Comparison of ENCODE assay signal across 17 cellular contexts in the genomic region with DNA sequence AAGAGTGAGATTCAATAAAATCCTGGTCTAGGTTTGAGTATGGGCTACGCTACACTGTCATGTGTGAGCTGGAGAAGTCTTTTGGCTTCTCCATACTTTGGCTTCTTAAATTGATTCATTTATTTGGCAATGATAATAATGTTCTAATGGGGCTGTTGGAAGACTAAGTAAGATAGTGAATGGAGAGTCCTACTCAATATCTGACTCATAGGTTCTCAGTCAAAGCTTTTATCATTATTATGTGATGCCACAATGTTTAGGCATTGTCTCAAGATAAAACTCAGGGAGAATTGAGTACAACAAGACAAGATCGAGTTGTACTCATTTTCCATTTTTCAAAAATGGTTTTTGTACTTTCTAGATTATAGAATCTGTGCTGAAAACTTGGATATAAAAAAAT.
DNase-seq lines count a peak whose midpoint lies in the region; ATAC-seq, FAIRE-seq and TF ChIP-seq lines count a peak whose summit lies in the region.
"Had no signal": no experiment of that assay in that cellular context is flagged by ENCODE, and none has a peak within 500 bp of the region (broad histone marks: within the 10 kb centered on the region; RNA-seq: fewer than 3 reads in every experiment).

No MANE protein-coding gene starts in this region.

- no peak for FAIRE-seq in endothelial cell of umbilical vein (lab: Jason Lieb, UNC)
- peak; percentile 41 for FAIRE-seq in keratinocyte (lab: Jason Lieb, UNC)
- no peak for FAIRE-seq in HTR-8/SVneo (lab: Jason Lieb, UNC)
- FAIRE-seq: GM19239 had no signal

- ATAC-seq in lower lobe of right lung (no peak), mucosa of descending colon (no peak)

- intact Hi-C loops in endothelial cell of umbilical vein (cut with micrococcal nuclease) = no loop called here
- intact Hi-C loops in lower lobe of right lung (cut with DNase I) = no loop called here
- intact Hi-C loops in mucosa of descending colon (cut with DNase I, micrococcal nuclease) = no loop called here
- intact Hi-C loops in esophagus muscularis mucosa (cut with DNase I) = no loop called here

- H3K27ac ChIP-seq in endothelial cell of umbilical vein (ENCODE audit: insufficient read depth, low read depth, low read length) (peak overlapping the region; percentile 20), keratinocyte (ENCODE audit: control insufficient read depth, insufficient read depth, low read length) (no peak overlapping the region), lower lobe of right lung (no peak overlapping the region), esophagus muscularis mucosa (replicated peaks in 1 of 4) (no peak overlapping the region)
- H3K27ac ChIP-seq: C4-2B, Peyer's patch had no signal

- TF ChIP-seq CTCF in endothelial cell of umbilical vein (IDR thresholded peaks at IDR 0.05; ENCODE audit: extremely low read depth in 1 of 2, insufficient read depth in 1 of 2, low read depth in 1 of 2, low read length in 2 of 2) (no peak), keratinocyte (optimal IDR thresholded peaks at IDR 0.05 in 1 of 3, IDR thresholded peaks at IDR 0.05 in 1 of 3, conservative IDR thresholded peaks at IDR 0.05 in 1 of 3; ENCODE audit: extremely low read depth in 1 of 3, insufficient read depth in 2 of 3, low read length in 3 of 3) (no peak), lower lobe of right lung (IDR thresholded peaks at IDR 0.05) (no peak), mucosa of descending colon (IDR thresholded peaks at IDR 0.05) (no peak), esophagus muscularis mucosa (IDR thresholded peaks at IDR 0.05) (no peak)

- H3K9me3 ChIP-seq in endothelial cell of umbilical vein (replicated peaks; ENCODE audit: control insufficient read depth, insufficient read depth, low read length) = no peaks in the 10 kb centered on the region
- no peaks in the 10 kb centered on the region for H3K9me3 ChIP-seq in keratinocyte (ENCODE audit: control insufficient read depth, low read depth, low read length)
- H3K9me3 ChIP-seq in lower lobe of right lung = no peaks in the 10 kb centered on the region
- no peaks in the 10 kb centered on the region for H3K9me3 ChIP-seq in mucosa of descending colon
- H3K9me3 ChIP-seq in esophagus muscularis mucosa = no peaks in the 10 kb centered on the region

- POLR2A ChIA-PET in endothelial cell of umbilical vein (lab: Charles Lee) = no interaction called here

- H3K9me1 ChIP-seq in endothelial cell of umbilical vein (replicated peaks; ENCODE audit: control insufficient read depth, extremely low read depth, insufficient read depth, low read length) (no peaks in the 10 kb centered on the region), keratinocyte (ENCODE audit: control insufficient read depth, extremely low read depth, insufficient read depth, low read length) (no peaks in the 10 kb centered on the region)

- DNase-seq in EL = peak; percentile 11
- DNase-seq in RPMI7951 (ENCODE audit: low read depth) = peak; percentile 38
- DNase-seq in endothelial cell of umbilical vein (ENCODE audit: low read depth, low spot score) = no peak
- no peak for DNase-seq in keratinocyte (ENCODE audit: low read depth, low spot score)
- DNase-seq in HTR-8/SVneo (ENCODE audit: insufficient read length, low spot score) = no peak
- no peak for DNase-seq in lower lobe of right lung
- no peak for DNase-seq in mucosa of descending colon
- DNase-seq in esophagus muscularis mucosa (ENCODE audit: extremely low spot score) = no peak
- DNase-seq: COR-L47, MG63, NCI-H1092 treated with DMSO at 0.1 percent for 48 hours, NCI-H510A treated with DMSO at 0.1 percent for 48 hours, NCI-H82, Peyer's patch, SHP77 had no signal

- H3K79me2 ChIP-seq in endothelial cell of umbilical vein (ENCODE audit: control insufficient read depth, insufficient read depth, low read length) = no peaks in the 10 kb centered on the region
- no peaks in the 10 kb centered on the region for H3K79me2 ChIP-seq in keratinocyte (ENCODE audit: control insufficient read depth, insufficient read depth, low read length)

- H4K20me1 ChIP-seq in endothelial cell of umbilical vein (replicated peaks; ENCODE audit: control insufficient read depth, extremely low read depth, insufficient read depth, low read length) (no peaks in the 10 kb centered on the region), keratinocyte (ENCODE audit: control insufficient read depth, extremely low read depth, insufficient read depth, low read length) (no peaks in the 10 kb centered on the region)

- CTCF ChIA-PET in endothelial cell of umbilical vein (lab: Charles Lee) = interaction anchor here (2.9 kb wide), 1 partner anchor 162 kb away, joined by 15 read pairs; no protein-coding TSS in a partner anchor

- H3K4me3 ChIP-seq in endothelial cell of umbilical vein (replicated peaks in 1 of 3; ENCODE audit: insufficient read depth in 1 of 3, low read depth in 1 of 3, low read length in 3 of 3) = no peak overlapping the region
- no peak overlapping the region for H3K4me3 ChIP-seq in keratinocyte (ENCODE audit: control insufficient read depth in 2 of 3, extremely low read depth in 1 of 3, insufficient read depth in 2 of 3, low read depth in 1 of 3, low read length in 3 of 3)
- H3K4me3 ChIP-seq in lower lobe of right lung = no peak overlapping the region
- no peak overlapping the region for H3K4me3 ChIP-seq in mucosa of descending colon
- no peak overlapping the region for H3K4me3 ChIP-seq in esophagus muscularis mucosa
- H3K4me3 ChIP-seq: MG63, Peyer's patch had no signal

- H3K9ac ChIP-seq in endothelial cell of umbilical vein (replicated peaks; ENCODE audit: extremely low read depth, insufficient read depth, low read length) = no peak overlapping the region
- no peak overlapping the region for H3K9ac ChIP-seq in keratinocyte (ENCODE audit: control insufficient read depth, extremely low read depth, insufficient read depth, low read length)

- H2AFZ ChIP-seq in endothelial cell of umbilical vein (ENCODE audit: low read depth, low read length) (peak overlapping the region; percentile 23), keratinocyte (ENCODE audit: control insufficient read depth, low read length) (no peak overlapping the region)

- peak overlapping the region; percentile 17 for H3K4me2 ChIP-seq in endothelial cell of umbilical vein (ENCODE audit: insufficient read depth, low read length)
- no peak overlapping the region for H3K4me2 ChIP-seq in keratinocyte (ENCODE audit: control insufficient read depth, extremely low read depth, insufficient read depth, low read depth, low read length)

- H3K36me3 ChIP-seq in endothelial cell of umbilical vein (ENCODE audit: control insufficient read depth in 2 of 2, extremely low read depth in 1 of 2, insufficient read depth in 2 of 2, low read length in 2 of 2) (no peaks in the 10 kb centered on the region), keratinocyte (ENCODE audit: control insufficient read depth in 2 of 2, extremely low read depth in 1 of 2, insufficient read depth in 2 of 2, low read length in 2 of 2) (no peaks in the 10 kb centered on the region), lower lobe of right lung (no peaks in the 10 kb centered on the region), mucosa of descending colon (ENCODE audit: low read depth) (no peaks in the 10 kb centered on the region), esophagus muscularis mucosa (no peaks in the 10 kb centered on the region)
- H3K36me3 ChIP-seq: MG63, Peyer's patch had no signal

- no TSS peak for BruUV-seq in endothelial cell of umbilical vein (replicated peaks; lab: Mats Ljungman, UMichigan)

- H3K4me1 ChIP-seq in endothelial cell of umbilical vein (ENCODE audit: control insufficient read depth, extremely low read depth, insufficient read depth, low read length) (peaks cover 35% of the 10 kb centered on the region), keratinocyte (ENCODE audit: control insufficient read depth, extremely low read depth, insufficient read depth, low read length) (peaks cover 5% of the 10 kb centered on the region), lower lobe of right lung (no peaks in the 10 kb centered on the region), mucosa of descending colon (ENCODE audit: low read depth) (no peaks in the 10 kb centered on the region), esophagus muscularis mucosa (no peaks in the 10 kb centered on the region)
- H3K4me1 ChIP-seq: Peyer's patch had no signal

- TF ChIP-seq EP300 in esophagus muscularis mucosa (IDR thresholded peaks at IDR 0.05) = no peak

- dilution Hi-C loops in endothelial cell of umbilical vein (cut with MboI; ENCODE audit: extremely low pct_ligation_motif_present, low sequenced_read_pairs) (no loop called here), keratinocyte (cut with MboI; ENCODE audit: extremely low pct_ligation_motif_present, low sequenced_read_pairs) (no loop called here)

- no peaks in the 10 kb centered on the region for H3K27me3 ChIP-seq in endothelial cell of umbilical vein (ENCODE audit: control insufficient read depth in 2 of 2, insufficient read depth in 2 of 2, low read length in 2 of 2)
- no peaks in the 10 kb centered on the region for H3K27me3 ChIP-seq in keratinocyte (ENCODE audit: control insufficient read depth, extremely low read depth, insufficient read depth, low read length)
- no peaks in the 10 kb centered on the region for H3K27me3 ChIP-seq in lower lobe of right lung (ENCODE audit: low read depth)
- no peaks in the 10 kb centered on the region for H3K27me3 ChIP-seq in esophagus muscularis mucosa
- H3K27me3 ChIP-seq: MG63, Peyer's patch had no signal

- 89% methylated on average over 2 of the region's 2 CpGs for WGBS in esophagus muscularis mucosa

- TF ChIP-seq POLR2A in endothelial cell of umbilical vein (IDR thresholded peaks at IDR 0.05; ENCODE audit: low read depth, low read length) = no peak
- TF ChIP-seq POLR2A in esophagus muscularis mucosa (IDR thresholded peaks at IDR 0.05; ENCODE audit: low read depth) = no peak

TF ChIP-seq in endothelial cell of umbilical vein, 7 proteins besides CTCF, POLR2A, EP300 and RAD21:
- TF ChIP-seq MYC (IDR thresholded peaks at IDR 0.05; ENCODE audit: low read depth, low read length) = no peak
- peak; percentile 24 for TF ChIP-seq FOS (IDR thresholded peaks at IDR 0.05; ENCODE audit: borderline replicate concordance, insufficient read depth, low read length)
- TF ChIP-seq, protein P1, sequence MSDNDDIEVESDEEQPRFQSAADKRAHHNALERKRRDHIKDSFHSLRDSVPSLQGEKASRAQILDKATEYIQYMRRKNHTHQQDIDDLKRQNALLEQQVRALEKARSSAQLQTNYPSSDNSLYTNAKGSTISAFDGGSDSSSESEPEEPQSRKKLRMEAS (IDR thresholded peaks at IDR 0.05; ENCODE audit: insufficient read depth, insufficient read length) = no peak
- TF ChIP-seq GATA2 (IDR thresholded peaks at IDR 0.05; ENCODE audit: insufficient read depth, insufficient read length, low read depth, low read length) = no peak
- TF ChIP-seq EZH2 (IDR thresholded peaks at IDR 0.05; ENCODE audit: borderline replicate concordance, low read depth, low read length, severe bottlenecking) = no peak
- no peak for TF ChIP-seq POLR2AphosphoS5 (IDR thresholded peaks at IDR 0.05; ENCODE audit: insufficient read depth, low read depth, low read length)
- no peak for TF ChIP-seq JUN (IDR thresholded peaks at IDR 0.05; ENCODE audit: borderline replicate concordance, insufficient read depth, insufficient read length, low read depth)

Comparison
In these comparisons a context has a peak if more than half of its experiments do, and no peak if none do; other contexts are left out.
1. DNase-seq: peak in EL (single experiment) and RPMI7951 (single experiment); none in endothelial cell of umbilical vein (single experiment), keratinocyte (single experiment), HTR-8/SVneo (single experiment), lower lobe of right lung (single experiment), mucosa of descending colon (0 of 3) and esophagus muscularis mucosa (single experiment).